8 cellular contexts compared by ENCODE assay signal in the genomic region with DNA sequence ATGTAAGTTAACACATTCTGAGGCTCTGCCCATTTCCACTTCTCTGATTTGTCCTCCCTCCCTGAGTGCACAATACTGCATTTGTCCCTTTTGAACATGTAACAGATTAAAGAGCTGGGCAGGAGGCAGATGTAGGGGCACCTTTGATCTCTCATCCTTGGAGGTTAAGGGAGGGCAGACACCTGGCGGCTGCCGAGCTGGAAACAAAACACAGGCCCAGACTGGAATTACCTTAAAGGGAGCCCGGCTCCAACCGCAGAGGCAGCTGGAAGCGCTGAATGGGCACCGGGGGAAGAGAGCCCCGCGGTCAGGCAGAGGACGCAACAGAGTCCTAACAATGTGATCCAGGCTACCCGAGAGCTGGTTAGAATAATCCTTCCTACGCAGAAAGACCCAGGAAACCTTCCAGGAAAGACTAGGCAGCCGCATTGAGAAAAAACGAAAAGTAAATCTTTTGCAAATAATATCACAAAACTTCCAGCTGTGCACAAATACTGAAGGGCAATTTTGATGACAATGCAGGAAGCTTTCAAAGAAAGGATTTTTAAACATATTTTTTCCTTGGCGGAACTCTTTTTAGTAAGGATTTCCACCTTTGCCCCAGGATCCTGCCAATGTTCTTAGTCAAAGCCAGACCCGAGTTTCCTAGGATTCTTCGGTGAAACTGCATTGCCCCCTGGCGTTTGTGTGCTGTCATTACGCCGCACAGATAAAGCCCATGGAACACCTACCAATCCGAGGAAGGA.
A peak's percentile ranks its signal among the peaks of the same experiment; 100 is the strongest.
DNase-seq lines count a peak whose midpoint lies in the region; ATAC-seq and TF ChIP-seq lines count a peak whose summit lies in the region.

No MANE protein-coding gene starts in this region.

- no peaks in the 10 kb centered on the region for H3K9me3 Mint-ChIP-seq in activated naive CD4-positive, alpha-beta T cell treated with anti-CD3 and anti-CD28 coated beads for 36 hours

- H3K4me3 Mint-ChIP-seq in activated naive CD4-positive, alpha-beta T cell treated with anti-CD3 and anti-CD28 coated beads for 36 hours = peak overlapping the region; percentile 38

- BruUV-seq in A673 (replicated peaks; lab: Mats Ljungman, UMichigan) = no TSS peak

- no peak overlapping the region for H3K27ac Mint-ChIP-seq in activated naive CD4-positive, alpha-beta T cell treated with anti-CD3 and anti-CD28 coated beads for 36 hours

- H2AFZ ChIP-seq in Loucy (ENCODE audit: low read length) = peak overlapping the region; percentile 88

- H3K36me3 Mint-ChIP-seq in activated naive CD4-positive, alpha-beta T cell treated with anti-CD3 and anti-CD28 coated beads for 36 hours (ENCODE audit: low read depth) = no peaks in the 10 kb centered on the region

- H3K79me2 ChIP-seq in Loucy (ENCODE audit: insufficient read depth, low read length) = no peaks in the 10 kb centered on the region

- H3K36me3 ChIP-seq in A673 (ENCODE audit: insufficient read depth, low read length, poor library complexity, severe bottlenecking) = peaks cover 26% of the 10 kb centered on the region
- H3K36me3 ChIP-seq in Loucy (ENCODE audit: insufficient read depth, low read length) = no peaks in the 10 kb centered on the region
- no peaks in the 10 kb centered on the region for H3K36me3 ChIP-seq in SJSA1

- peak; percentile 96 for TF ChIP-seq CTCF in A673 (conservative IDR thresholded peaks at IDR 0.05; ENCODE audit: low read depth, low read length)
- TF ChIP-seq CTCF in Loucy (conservative IDR thresholded peaks at IDR 0.05; ENCODE audit: low read length) = peak; percentile 95

- no peaks in the 10 kb centered on the region for H3F3A ChIP-seq in Loucy (ENCODE audit: low read depth)

- peak; percentile 68 for ATAC-seq in GM18511 (IDR thresholded peaks at IDR 0.05; ENCODE audit: unreplicated experiment)

- H3K9me2 ChIP-seq in Loucy (replicated peaks; ENCODE audit: low read depth, low read length) = no peaks in the 10 kb centered on the region

- peak overlapping the region; percentile 58 for H3K4me2 ChIP-seq in Loucy (ENCODE audit: low read depth, low read length, poor library complexity, severe bottlenecking)

- H3K4me3 ChIP-seq in A673 (ENCODE audit: low read depth, low read length, poor library complexity, severe bottlenecking) (peak overlapping the region; percentile 21), Loucy (ENCODE audit: low read length, poor library complexity, severe bottlenecking) (peak overlapping the region; percentile 45), SJSA1 (no peak overlapping the region)

- peaks cover 9% of the 10 kb centered on the region for H3K9me3 ChIP-seq in A673 (ENCODE audit: low read depth, low read length, poor library complexity, severe bottlenecking)
- no peaks in the 10 kb centered on the region for H3K9me3 ChIP-seq in Loucy (ENCODE audit: insufficient read depth, low read depth, low read length)
- H3K9me3 ChIP-seq in SJSA1 (replicated peaks) = no peaks in the 10 kb centered on the region

- H3K27ac ChIP-seq in A673 (ENCODE audit: low read depth, low read length, poor library complexity, severe bottlenecking) (peak overlapping the region; percentile 88), SJSA1 (peak overlapping the region; percentile 16; the same call in 1 of the 2 replicates), substantia nigra (ENCODE audit: low read depth, low read length, poor library complexity, severe bottlenecking) (peak overlapping the region; percentile 49)

- H3K27me3 ChIP-seq in A673 (replicated peaks; ENCODE audit: insufficient read depth, low read depth, low read length, poor library complexity) (no peaks in the 10 kb centered on the region), Loucy (ENCODE audit: insufficient read depth, low read length, poor library complexity, severe bottlenecking) (no peaks in the 10 kb centered on the region), SJSA1 (replicated peaks) (no peaks in the 10 kb centered on the region)

- H3K27me3 Mint-ChIP-seq in activated naive CD4-positive, alpha-beta T cell treated with anti-CD3 and anti-CD28 coated beads for 36 hours (ENCODE audit: low read depth) = no peaks in the 10 kb centered on the region

- no peak overlapping the region for H3K9ac ChIP-seq in Loucy (ENCODE audit: low read depth, low read length, poor library complexity, severe bottlenecking)

- DNase-seq in A673 (ENCODE audit: low spot score) = peak; percentile 94
- peak; percentile 74 to 76 for DNase-seq in SJSA1 (ENCODE audit: low read depth in 1 of 2, low spot score in 2 of 2)
- DNase-seq in activated naive CD4-positive, alpha-beta T cell treated with anti-CD3 and anti-CD28 coated beads for 36 hours = peak; percentile 84
- peak; percentile 82 for DNase-seq in glomerular endothelial cell (ENCODE audit: extremely low read depth, low read depth, low spot score)
- peak in 54 of 56 donors; percentile 3 to 91 (median 65) for DNase-seq in nucleus accumbens (lab: John Stamatoyannopoulos, UW)
- peak in 48 of 49 donors; percentile 2 to 84 (median 66) for DNase-seq in substantia nigra (lab: John Stamatoyannopoulos, UW)

- peaks cover 26% of the 10 kb centered on the region for H3K4me1 Mint-ChIP-seq in activated naive CD4-positive, alpha-beta T cell treated with anti-CD3 and anti-CD28 coated beads for 36 hours (ENCODE audit: low read depth)

- intact Hi-C loops in A673 (cut with micrococcal nuclease; ENCODE audit: unreplicated experiment) = loop anchor here (1.0 to 2.0 kb wide), 4 partner anchors 63 to 384 kb away; no protein-coding TSS in a partner anchor
- intact Hi-C loops in activated naive CD4-positive, alpha-beta T cell treated with anti-CD3 and anti-CD28 coated beads for 36 hours (cut with micrococcal nuclease) = loop anchor here (1.0 to 10.0 kb wide), 9 partner anchors 41 to 671 kb away; no protein-coding TSS in a partner anchor

- H3K4me1 ChIP-seq in A673 (ENCODE audit: insufficient read depth, low read length, poor library complexity, severe bottlenecking) (peaks cover 54% of the 10 kb centered on the region), Loucy (ENCODE audit: insufficient read depth, low read length, poor library complexity, severe bottlenecking) (peaks cover 3% of the 10 kb centered on the region), SJSA1 (replicated peaks) (peaks cover 16% of the 10 kb centered on the region)

- POLR2A ChIA-PET in A673 (lab: Charles Lee; ENCODE audit: low non-redundant PET) = interaction anchor here (0.6 to 0.8 kb wide), 3 partner anchors 68 to 402 kb away, joined by 3 to 9 read pairs (median 5); no protein-coding TSS in a partner anchor

- no peaks in the 10 kb centered on the region for H4K20me1 ChIP-seq in Loucy (ENCODE audit: insufficient read depth, low read length, poor library complexity, severe bottlenecking)

- CTCF ChIA-PET in A673 (lab: Charles Lee) = interaction anchor here (0.6 to 2.8 kb wide), 18 partner anchors 14 to 1124 kb away, joined by 3 to 29 read pairs (median 4); no protein-coding TSS in a partner anchor
- CTCF ChIA-PET in activated naive CD4-positive, alpha-beta T cell treated with anti-CD3 and anti-CD28 coated beads for 36 hours (lab: Charles Lee) = interaction anchor here (0.6 to 6.7 kb wide), 82 partner anchors 8 to 1095 kb away, joined by 3 to 138 read pairs (median 5); a partner anchor contains a TSS

Comparison
In these comparisons a context has a peak if more than half of its experiments do, and no peak if none do; other contexts are left out.
1. H3K27ac ChIP-seq: peak in every context shown above with its lines; median percentile 88 in A673; 49 in substantia nigra; 16 in SJSA1.